Comparison of ENCODE assay signal across 1 cellular context in genomic region chr22:45268958-45269844, GRCh38.
TF ChIP-seq lines count a peak whose summit lies in the region.

No MANE protein-coding gene starts in this region.

TF ChIP-seq in HepG2, 621 proteins besides CTCF, POLR2A, EP300 and RAD21 (continued from another document and continues in another):
- TF ChIP-seq TFDP1 (CRISPR knock-in tag; IDR thresholded peaks at IDR 0.05; ENCODE audit: borderline replicate concordance) (no peak), ELF3 (CRISPR knock-in tag; IDR thresholded peaks at IDR 0.05) (peak; percentile 31; the same call in 1 of the 2 replicates), ZNF646 (CRISPR knock-in tag; IDR thresholded peaks at IDR 0.05) (no peak), TAF15 (IDR thresholded peaks at IDR 0.05; ENCODE audit: low read depth, low read length, poor library complexity, severe bottlenecking) (no peak), ZNF589 (CRISPR knock-in tag; conservative IDR thresholded peaks at IDR 0.05) (no peak), PAWR (CRISPR knock-in tag; IDR thresholded peaks at IDR 0.05; ENCODE audit: borderline replicate concordance) (no peak), NCOA5 (CRISPR knock-in tag; IDR thresholded peaks at IDR 0.05) (no peak), RBM22 (optimal IDR thresholded peaks at IDR 0.05; ENCODE audit: low read length) (no peak), KIAA2018 (CRISPR knock-in tag; IDR thresholded peaks at IDR 0.05; ENCODE audit: borderline replicate concordance) (no peak), NONO (IDR thresholded peaks at IDR 0.05) (no peak), NONO (CRISPR knock-in tag; conservative IDR thresholded peaks at IDR 0.05) (peak; percentile 19; the same call in 1 of the 2 replicates), REPIN1 (CRISPR knock-in tag; IDR thresholded peaks at IDR 0.05; ENCODE audit: borderline replicate concordance, low read depth) (no peak), MEF2D (CRISPR knock-in tag; IDR thresholded peaks at IDR 0.05) (0 out of 2 replicates have a peak, but pooled peaks have one; percentile 36), ZMYM2 (CRISPR knock-in tag; IDR thresholded peaks at IDR 0.05) (no peak)
- TF ChIP-seq, protein P1, sequence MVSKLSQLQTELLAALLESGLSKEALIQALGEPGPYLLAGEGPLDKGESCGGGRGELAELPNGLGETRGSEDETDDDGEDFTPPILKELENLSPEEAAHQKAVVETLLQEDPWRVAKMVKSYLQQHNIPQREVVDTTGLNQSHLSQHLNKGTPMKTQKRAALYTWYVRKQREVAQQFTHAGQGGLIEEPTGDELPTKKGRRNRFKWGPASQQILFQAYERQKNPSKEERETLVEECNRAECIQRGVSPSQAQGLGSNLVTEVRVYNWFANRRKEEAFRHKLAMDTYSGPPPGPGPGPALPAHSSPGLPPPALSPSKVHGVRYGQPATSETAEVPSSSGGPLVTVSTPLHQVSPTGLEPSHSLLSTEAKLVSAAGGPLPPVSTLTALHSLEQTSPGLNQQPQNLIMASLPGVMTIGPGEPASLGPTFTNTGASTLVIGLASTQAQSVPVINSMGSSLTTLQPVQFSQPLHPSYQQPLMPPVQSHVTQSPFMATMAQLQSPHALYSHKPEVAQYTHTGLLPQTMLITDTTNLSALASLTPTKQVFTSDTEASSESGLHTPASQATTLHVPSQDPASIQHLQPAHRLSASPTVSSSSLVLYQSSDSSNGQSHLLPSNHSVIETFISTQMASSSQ (IDR thresholded peaks at IDR 0.05; ENCODE audit: low read depth), result no peak
- TF ChIP-seq, protein P1 (CRISPR knock-in tag; IDR thresholded peaks at IDR 0.05; ENCODE audit: borderline replicate concordance), result no peak
- TF ChIP-seq, protein P2, sequence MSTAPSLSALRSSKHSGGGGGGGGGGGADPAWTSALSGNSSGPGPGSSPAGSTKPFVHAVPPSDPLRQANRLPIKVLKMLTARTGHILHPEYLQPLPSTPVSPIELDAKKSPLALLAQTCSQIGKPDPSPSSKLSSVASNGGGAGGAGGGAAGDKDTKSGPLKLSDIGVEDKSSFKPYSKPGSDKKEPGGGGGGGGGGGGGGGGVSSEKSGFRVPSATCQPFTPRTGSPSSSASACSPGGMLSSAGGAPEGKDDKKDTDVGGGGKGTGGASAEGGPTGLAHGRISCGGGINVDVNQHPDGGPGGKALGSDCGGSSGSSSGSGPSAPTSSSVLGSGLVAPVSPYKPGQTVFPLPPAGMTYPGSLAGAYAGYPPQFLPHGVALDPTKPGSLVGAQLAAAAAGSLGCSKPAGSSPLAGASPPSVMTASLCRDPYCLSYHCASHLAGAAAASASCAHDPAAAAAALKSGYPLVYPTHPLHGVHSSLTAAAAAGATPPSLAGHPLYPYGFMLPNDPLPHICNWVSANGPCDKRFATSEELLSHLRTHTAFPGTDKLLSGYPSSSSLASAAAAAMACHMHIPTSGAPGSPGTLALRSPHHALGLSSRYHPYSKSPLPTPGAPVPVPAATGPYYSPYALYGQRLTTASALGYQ (CRISPR knock-in tag; IDR thresholded peaks at IDR 0.05), result no peak
- TF ChIP-seq, protein P3, sequence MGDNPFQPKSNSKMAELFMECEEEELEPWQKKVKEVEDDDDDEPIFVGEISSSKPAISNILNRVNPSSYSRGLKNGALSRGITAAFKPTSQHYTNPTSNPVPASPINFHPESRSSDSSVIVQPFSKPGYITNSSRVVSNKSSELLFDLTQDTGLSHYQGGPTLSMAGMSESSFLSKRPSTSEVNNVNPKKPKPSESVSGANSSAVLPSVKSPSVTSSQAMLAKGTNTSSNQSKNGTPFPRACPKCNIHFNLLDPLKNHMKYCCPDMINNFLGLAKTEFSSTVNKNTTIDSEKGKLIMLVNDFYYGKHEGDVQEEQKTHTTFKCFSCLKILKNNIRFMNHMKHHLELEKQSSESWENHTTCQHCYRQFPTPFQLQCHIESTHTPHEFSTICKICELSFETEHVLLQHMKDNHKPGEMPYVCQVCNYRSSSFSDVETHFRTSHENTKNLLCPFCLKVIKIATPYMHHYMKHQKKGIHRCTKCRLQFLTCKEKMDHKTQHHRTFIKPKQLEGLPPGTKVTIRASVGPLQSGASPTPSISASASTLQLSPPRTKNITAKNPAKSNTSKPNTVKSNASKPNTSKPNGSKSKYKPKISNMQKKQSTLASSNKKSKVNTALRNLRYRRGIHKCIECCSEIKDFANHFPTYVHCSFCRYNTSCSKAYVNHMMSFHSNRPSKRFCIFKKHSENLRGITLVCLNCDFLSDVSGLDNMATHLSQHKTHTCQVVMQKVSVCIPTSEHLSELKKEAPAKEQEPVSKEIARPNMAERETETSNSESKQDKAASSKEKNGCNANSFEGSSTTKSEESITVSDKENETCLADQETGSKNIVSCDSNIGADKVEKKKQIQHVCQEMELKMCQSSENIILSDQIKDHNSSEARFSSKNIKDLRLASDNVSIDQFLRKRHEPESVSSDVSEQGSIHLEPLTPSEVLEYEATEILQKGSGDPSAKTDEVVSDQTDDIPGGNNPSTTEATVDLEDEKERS (CRISPR knock-in tag; IDR thresholded peaks at IDR 0.05), result no peak
- TF ChIP-seq, protein P4, sequence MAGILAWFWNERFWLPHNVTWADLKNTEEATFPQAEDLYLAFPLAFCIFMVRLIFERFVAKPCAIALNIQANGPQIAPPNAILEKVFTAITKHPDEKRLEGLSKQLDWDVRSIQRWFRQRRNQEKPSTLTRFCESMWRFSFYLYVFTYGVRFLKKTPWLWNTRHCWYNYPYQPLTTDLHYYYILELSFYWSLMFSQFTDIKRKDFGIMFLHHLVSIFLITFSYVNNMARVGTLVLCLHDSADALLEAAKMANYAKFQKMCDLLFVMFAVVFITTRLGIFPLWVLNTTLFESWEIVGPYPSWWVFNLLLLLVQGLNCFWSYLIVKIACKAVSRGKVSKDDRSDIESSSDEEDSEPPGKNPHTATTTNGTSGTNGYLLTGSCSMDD (CRISPR knock-in tag; IDR thresholded peaks at IDR 0.05), result no peak
- TF ChIP-seq, protein P5, sequence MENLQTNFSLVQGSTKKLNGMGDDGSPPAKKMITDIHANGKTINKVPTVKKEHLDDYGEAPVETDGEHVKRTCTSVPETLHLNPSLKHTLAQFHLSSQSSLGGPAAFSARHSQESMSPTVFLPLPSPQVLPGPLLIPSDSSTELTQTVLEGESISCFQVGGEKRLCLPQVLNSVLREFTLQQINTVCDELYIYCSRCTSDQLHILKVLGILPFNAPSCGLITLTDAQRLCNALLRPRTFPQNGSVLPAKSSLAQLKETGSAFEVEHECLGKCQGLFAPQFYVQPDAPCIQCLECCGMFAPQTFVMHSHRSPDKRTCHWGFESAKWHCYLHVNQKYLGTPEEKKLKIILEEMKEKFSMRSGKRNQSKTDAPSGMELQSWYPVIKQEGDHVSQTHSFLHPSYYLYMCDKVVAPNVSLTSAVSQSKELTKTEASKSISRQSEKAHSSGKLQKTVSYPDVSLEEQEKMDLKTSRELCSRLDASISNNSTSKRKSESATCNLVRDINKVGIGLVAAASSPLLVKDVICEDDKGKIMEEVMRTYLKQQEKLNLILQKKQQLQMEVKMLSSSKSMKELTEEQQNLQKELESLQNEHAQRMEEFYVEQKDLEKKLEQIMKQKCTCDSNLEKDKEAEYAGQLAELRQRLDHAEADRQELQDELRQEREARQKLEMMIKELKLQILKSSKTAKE (CRISPR knock-in tag; IDR thresholded peaks at IDR 0.05; ENCODE audit: borderline replicate concordance), result no peak
